Comparison of ENCODE assay signal across 20 cellular contexts in genomic region chr5:168073311-168073710, GRCh38.
"Had no signal": no experiment of that assay in that cellular context is flagged by ENCODE, and none has a peak within 500 bp of the region (broad histone marks: within the 10 kb centered on the region; RNA-seq: fewer than 3 reads in every experiment).

No MANE protein-coding gene starts in this region.

- H3K27me3 ChIP-seq: adrenal gland, hepatocyte, ovary had no signal

- H3K27ac Mint-ChIP-seq: activated CD4-positive, alpha-beta T cell treated with anti-CD3 and anti-CD28 coated beads for 36 hours; activated naive CD4-positive, alpha-beta T cell treated with anti-CD3 and anti-CD28 coated beads, Interleukin-2, amount 50 U/mL, for 72 hours; activated T-helper 1 cell treated with anti-CD3 and anti-CD28 coated beads, Interleukin-12 subunit alpha, Interleukin-12 subunit beta, Interleukin-2, Interleukin-4 antibody, amounts not matched to agents 30 ng/mL and 10 ng/mL and 1 ng/mL, durations not matched to agents 14 hours and 24 hours and 36 hours; dendritic cell treated with granulocyte-macrophage colony-stimulating factor and Interleukin-4, amounts not matched to agents 40 ng/mL and 50 ng/mL, for 4 days; naive thymus-derived CD4-positive, alpha-beta T cell; T-helper 2 cell treated with Interferon-gamma antibody and Interleukin-4, amounts not matched to agents 5 μg/mL and 100 μg/mL, for 36 hours; WTC11 had no signal

- H3K27ac ChIP-seq: adrenal gland, hepatocyte, ovary, psoas muscle, skin epidermis had no signal

- H3K36me3 ChIP-seq: adrenal gland, ovary had no signal

- H3K4me1 ChIP-seq: adrenal gland, psoas muscle had no signal

- H3K4me2 ChIP-seq: hepatocyte had no signal

- H2AFZ ChIP-seq: hepatocyte had no signal

- H3K4me3 ChIP-seq: adrenal gland, hepatocyte, ovary, psoas muscle, skin epidermis had no signal

- H3K27me3 Mint-ChIP-seq: activated CD4-positive, alpha-beta T cell treated with anti-CD3 and anti-CD28 coated beads for 36 hours had no signal

- H3K4me3 Mint-ChIP-seq: activated CD4-positive, alpha-beta T cell treated with anti-CD3 and anti-CD28 coated beads for 36 hours; activated T-helper 1 cell treated with anti-CD3 and anti-CD28 coated beads, Interleukin-12 subunit alpha, Interleukin-12 subunit beta, Interleukin-2, Interleukin-4 antibody, amounts not matched to agents 30 ng/mL and 10 ng/mL and 1 ng/mL, durations not matched to agents 14 hours and 24 hours and 36 hours; dendritic cell treated with granulocyte-macrophage colony-stimulating factor and Interleukin-4, amounts not matched to agents 40 ng/mL and 50 ng/mL, for 4 days; naive thymus-derived CD4-positive, alpha-beta T cell; T-helper 2 cell treated with Interferon-gamma antibody and Interleukin-4, amounts not matched to agents 5 μg/mL and 100 μg/mL, for 36 hours; WTC11 had no signal

- H3K79me2 ChIP-seq: hepatocyte had no signal

- H3K9me3 Mint-ChIP-seq: activated naive CD4-positive, alpha-beta T cell treated with anti-CD3 and anti-CD28 coated beads, Interleukin-2, amount 50 U/mL, for 72 hours; activated T-helper 1 cell treated with anti-CD3 and anti-CD28 coated beads, Interleukin-12 subunit alpha, Interleukin-12 subunit beta, Interleukin-2, Interleukin-4 antibody, amounts not matched to agents 30 ng/mL and 10 ng/mL and 1 ng/mL, durations not matched to agents 14 hours and 24 hours and 36 hours; dendritic cell treated with granulocyte-macrophage colony-stimulating factor and Interleukin-4, amounts not matched to agents 40 ng/mL and 50 ng/mL, for 4 days; T-helper 2 cell treated with Interferon-gamma antibody and Interleukin-4, amounts not matched to agents 5 μg/mL and 100 μg/mL, for 36 hours; WTC11 had no signal

- H3K36me3 Mint-ChIP-seq: activated naive CD4-positive, alpha-beta T cell treated with anti-CD3 and anti-CD28 coated beads, Interleukin-2, amount 50 U/mL, for 72 hours; naive thymus-derived CD4-positive, alpha-beta T cell; WTC11 had no signal

- H3K9me3 ChIP-seq: adrenal gland, ovary, psoas muscle had no signal

- DNase-seq: activated CD4-positive, alpha-beta T cell treated with anti-CD3 and anti-CD28 coated beads for 36 hours; activated CD4-positive, alpha-beta T cell treated with anti-CD3 and anti-CD28 coated beads, Interleukin-2, amount 50 U/mL, for 48 hours; activated gamma-delta T cell treated with Interleukin-2 at 50 U/mL for 16 hours; activated T-cell treated with anti-CD3 and anti-CD28 coated beads for 4 hours; adrenal gland; effector CD8-positive, alpha-beta T cell; foreskin fibroblast; naive thymus-derived CD4-positive, alpha-beta T cell; ovary; psoas muscle; right cardiac atrium; stimulated activated CD4-positive, alpha-beta T cell treated with anti-CD3 and anti-CD28 coated beads, Interleukin-15, amount 100 ng/mL, for 24 hours; stimulated activated CD4-positive, alpha-beta T cell treated with anti-CD3 and anti-CD28 coated beads, Interleukin-2, amount 100 ng/mL, for 48 hours had no signal

- ATAC-seq: activated CD4-positive, alpha-beta T cell treated with anti-CD3 and anti-CD28 coated beads for 36 hours; activated naive CD4-positive, alpha-beta T cell treated with anti-CD3 and anti-CD28 coated beads, Interleukin-2, amount 50 U/mL, for 72 hours; naive thymus-derived CD4-positive, alpha-beta T cell; psoas muscle; right cardiac atrium; WTC11 had no signal
